In genomic region chr16:11966173-11966572, GRCh38 we compare ENCODE assay signal across 19 cellular contexts. TPM values are rescaled to one million over a fixed set of nuclear protein-coding genes. Genes with fewer than 3 reads are reported as not detected.
A peak's percentile ranks its signal among the peaks of the same experiment; 100 is the strongest.
DNase-seq lines count a peak whose midpoint lies in the region; ATAC-seq and TF ChIP-seq lines count a peak whose summit lies in the region.
"Had no signal": no experiment of that assay in that cellular context is flagged by ENCODE, and none has a peak within 500 bp of the region (broad histone marks: within the 10 kb centered on the region; RNA-seq: fewer than 3 reads in every experiment).

No MANE protein-coding gene starts in this region.

- ATAC-seq in HG03378 (IDR thresholded peaks at IDR 0.05; ENCODE audit: unreplicated experiment) = peak; percentile 37
- peak; percentile 73 for ATAC-seq in activated B cell treated with CpG ODN at 0.5 μM for 24 hours (ENCODE audit: low read depth)
- ATAC-seq in stimulated activated effector memory CD8-positive, alpha-beta T cell treated with anti-CD3 and anti-CD28 coated beads, Interleukin-12 subunit alpha, Interleukin-12 subunit beta, amount 100 ng/mL, for 72 hours = no peak
- ATAC-seq: T-helper 17 cell had no signal

- no peak overlapping the region for H2BK5ac ChIP-seq in mesenchymal stem cell (ENCODE audit: low read depth, low read length, poor library complexity, severe bottlenecking)

- H3K4me3 ChIP-seq in GM12865 (ENCODE audit: low read depth, low read length) (peak overlapping the region; percentile 91), mesenchymal stem cell (ENCODE audit: insufficient read depth in 1 of 2, low read depth in 1 of 2, low read length in 2 of 2) (no peak overlapping the region)
- H3K4me3 ChIP-seq: esophagus muscularis mucosa, HAP-1, left lung had no signal

- 90% methylated on average over 4 of the region's 7 CpGs for WGBS in mesenchymal stem cell

- H3K36me3 ChIP-seq in mesenchymal stem cell (ENCODE audit: control insufficient read depth in 1 of 2, insufficient read depth in 2 of 2, low read depth in 1 of 2, low read length in 2 of 2) = no peaks in the 10 kb centered on the region
- H3K36me3 ChIP-seq: esophagus muscularis mucosa, HAP-1, left lung had no signal

- no peak overlapping the region for H3K4ac ChIP-seq in mesenchymal stem cell (ENCODE audit: low read depth in 1 of 2, low read length in 2 of 2)

- no peak for TF ChIP-seq CTCF in GM12865 (IDR thresholded peaks at IDR 0.05; ENCODE audit: insufficient read depth, low read depth, low read length, missing control alignments)
- no peak for TF ChIP-seq CTCF in activated B cell treated with CpG ODN at 0.5 μM for 24 hours (IDR thresholded peaks at IDR 0.05)

- H3K9ac ChIP-seq in mesenchymal stem cell (ENCODE audit: low read length) = no peak overlapping the region

- peaks cover 10% of the 10 kb centered on the region for H3K36me3 Mint-ChIP-seq in activated B cell treated with CpG ODN at 0.5 μM for 24 hours (ENCODE audit: low read depth)
- no peaks in the 10 kb centered on the region for H3K36me3 Mint-ChIP-seq in stimulated activated effector memory CD8-positive, alpha-beta T cell treated with anti-CD3 and anti-CD28 coated beads, Interleukin-12 subunit alpha, Interleukin-12 subunit beta, amount 100 ng/mL, for 72 hours

- H3K4me3 Mint-ChIP-seq in activated B cell treated with CpG ODN at 0.5 μM for 24 hours = peak overlapping the region; percentile 80
- H3K4me3 Mint-ChIP-seq in stimulated activated effector memory CD8-positive, alpha-beta T cell treated with anti-CD3 and anti-CD28 coated beads, Interleukin-12 subunit alpha, Interleukin-12 subunit beta, amount 100 ng/mL, for 72 hours = no peak overlapping the region
- H3K4me3 Mint-ChIP-seq: neural crest cell, T-helper 17 cell had no signal

- H2AK5ac ChIP-seq in mesenchymal stem cell (ENCODE audit: low read length, severe bottlenecking) = no peak overlapping the region

- peak; percentile 35 for TF ChIP-seq POLR2A in GM18951 (IDR thresholded peaks at IDR 0.05; ENCODE audit: extremely low read depth, insufficient read depth, insufficient read length)

- in situ Hi-C loops in GM18951 (cut with MboI; ENCODE audit: low sequenced_read_pairs, unreplicated experiment) = no loop called here

- H2AFZ ChIP-seq in mesenchymal stem cell (ENCODE audit: low read depth, low read length) = no peak overlapping the region

- DNase-seq in GM12865 (ENCODE audit: low read depth) (peak; percentile 77), activated B cell treated with CpG ODN at 0.5 μM for 24 hours (no peak), mesenchymal stem cell (no peak), DMS79 treated with DMSO at 0.1 percent for 48 hours (lab: John Stamatoyannopoulos, UW) (no peak)
- DNase-seq in stimulated activated effector memory CD8-positive, alpha-beta T cell treated with anti-CD3 and anti-CD28 coated beads, Interleukin-12 subunit alpha, Interleukin-12 subunit beta, amount 100 ng/mL, for 72 hours (ENCODE audit: low spot score in 2 of 2) = no peak
- DNase-seq in central memory CD4-positive, alpha-beta T cell = no peak
- DNase-seq: activated CD4-positive, alpha-beta T cell treated with anti-CD3 and anti-CD28 coated beads, Interleukin-2, amount 50 U/mL, for 4 hours; aorta; C1 segment of cervical spinal cord; hypothalamus; left lung; NCI-H226; T-helper 17 cell had no signal

- no peaks in the 10 kb centered on the region for H3K79me1 ChIP-seq in mesenchymal stem cell (replicated peaks; ENCODE audit: low read length, poor library complexity, severe bottlenecking)

- H3K27me3 Mint-ChIP-seq in activated B cell treated with CpG ODN at 0.5 μM for 24 hours = no peaks in the 10 kb centered on the region
- H3K27me3 Mint-ChIP-seq: T-helper 17 cell had no signal

- H4K8ac ChIP-seq in mesenchymal stem cell (ENCODE audit: low read length) = no peak overlapping the region

- no peaks in the 10 kb centered on the region for H3K4me1 ChIP-seq in mesenchymal stem cell (ENCODE audit: control insufficient read depth, insufficient read depth, low read depth, low read length)
- H3K4me1 ChIP-seq: HAP-1, left lung had no signal

- H2BK120ac ChIP-seq in mesenchymal stem cell (ENCODE audit: low read depth, low read length) = no peak overlapping the region

- H2BK15ac ChIP-seq in mesenchymal stem cell (ENCODE audit: low read depth, poor library complexity, severe bottlenecking) = no peak overlapping the region

- H3K4me2 ChIP-seq in mesenchymal stem cell (ENCODE audit: low read length, poor library complexity, severe bottlenecking) = no peak overlapping the region

- POLR2A ChIA-PET in activated B cell treated with CpG ODN at 0.5 μM for 24 hours (lab: Charles Lee) = interaction anchor here (0.6 to 4.4 kb wide), 7 partner anchors 13 to 277 kb away, joined by 3 to 97 read pairs (median 3); partner anchors contain the start of genes GSPT1 and SNX29

- peaks cover 0 to 5% of the 10 kb centered on the region in 2 experiments for H3K27me3 ChIP-seq in mesenchymal stem cell (ENCODE audit: control insufficient read depth in 1 of 2, insufficient read depth in 1 of 2, low read length in 2 of 2)
- H3K27me3 ChIP-seq: left lung had no signal

- H3K4me1 Mint-ChIP-seq in activated B cell treated with CpG ODN at 0.5 μM for 24 hours = peaks cover 72% of the 10 kb centered on the region
- no peaks in the 10 kb centered on the region for H3K4me1 Mint-ChIP-seq in stimulated activated effector memory CD8-positive, alpha-beta T cell treated with anti-CD3 and anti-CD28 coated beads, Interleukin-12 subunit alpha, Interleukin-12 subunit beta, amount 100 ng/mL, for 72 hours
- H3K4me1 Mint-ChIP-seq: neural crest cell had no signal

- H3K27ac ChIP-seq in mesenchymal stem cell (ENCODE audit: low read length, poor library complexity, severe bottlenecking) = no peak overlapping the region
- H3K27ac ChIP-seq: esophagus muscularis mucosa, left lung had no signal

- H3K14ac ChIP-seq in mesenchymal stem cell (ENCODE audit: low read length in 2 of 2) = no peak overlapping the region

- no peaks in the 10 kb centered on the region for H3K9me3 ChIP-seq in mesenchymal stem cell (ENCODE audit: control insufficient read depth, low read length)
- H3K9me3 ChIP-seq: esophagus muscularis mucosa, HAP-1, left lung had no signal

- no peak overlapping the region for H3K18ac ChIP-seq in mesenchymal stem cell (ENCODE audit: low read depth in 1 of 2, low read length in 2 of 2)

- peak overlapping the region; percentile 90 for H3K27ac Mint-ChIP-seq in activated B cell treated with CpG ODN at 0.5 μM for 24 hours
- H3K27ac Mint-ChIP-seq in stimulated activated effector memory CD8-positive, alpha-beta T cell treated with anti-CD3 and anti-CD28 coated beads, Interleukin-12 subunit alpha, Interleukin-12 subunit beta, amount 100 ng/mL, for 72 hours = no peak overlapping the region
- H3K27ac Mint-ChIP-seq: T-helper 17 cell had no signal

- CTCF ChIA-PET in activated B cell treated with CpG ODN at 0.5 μM for 24 hours (lab: Charles Lee) = interaction anchor here (1.7 to 3.3 kb wide), 2 partner anchors 10 to 102 kb away, joined by 4 to 13 read pairs; partner anchors contain the start of gene SNX29

- no peaks in the 10 kb centered on the region for H3K9me3 Mint-ChIP-seq in activated B cell treated with CpG ODN at 0.5 μM for 24 hours
- H3K9me3 Mint-ChIP-seq in stimulated activated effector memory CD8-positive, alpha-beta T cell treated with anti-CD3 and anti-CD28 coated beads, Interleukin-12 subunit alpha, Interleukin-12 subunit beta, amount 100 ng/mL, for 72 hours = no peaks in the 10 kb centered on the region
- H3K9me3 Mint-ChIP-seq: neural crest cell had no signal

- H2BK12ac ChIP-seq in mesenchymal stem cell (ENCODE audit: low read length in 2 of 2) = no peak overlapping the region

- no peak overlapping the region for H4K91ac ChIP-seq in mesenchymal stem cell (ENCODE audit: low read length)

- no peak overlapping the region for H3K23ac ChIP-seq in mesenchymal stem cell (ENCODE audit: low read length in 2 of 2)

- intact Hi-C loops in activated B cell treated with CpG ODN at 0.5 μM for 24 hours (cut with micrococcal nuclease) = loop anchor here (1.0 to 5.0 kb wide), 2 partner anchors 10 to 101 kb away; partner anchors contain the start of gene SNX29

RNA-seq across cellular contexts. Expression of gene TNFRSF17, which starts 1.2 kb away (rescaled TPM):
- 6.9 and 8.0 TPM in 2 replicates for total RNA-seq in activated B cell treated with CpG ODN at 0.5 μM for 24 hours
- polyA plus RNA-seq in mesenchymal stem cell (2013, experiment 1 of 2) = 0.07 TPM
- not detected for polyA plus RNA-seq in mesenchymal stem cell (2013, experiment 2 of 2)
- total RNA-seq: aorta, Daoy, esophagus muscularis mucosa, neural crest cell had no signal
- polyA plus RNA-seq: aorta had no signal

RNA-seq across cellular contexts. Expression of gene SNX29, which starts 10.4 kb away (rescaled TPM):
- total RNA-seq in activated B cell treated with CpG ODN at 0.5 μM for 24 hours = 173 and 195 TPM in 2 replicates
- polyA plus RNA-seq in mesenchymal stem cell (2013, experiment 1 of 2) = 5.0 TPM
- polyA plus RNA-seq in mesenchymal stem cell (2013, experiment 2 of 2) = 4.9 TPM

RNA-seq across cellular contexts. Expression of gene NPIPB2, which starts 24.3 kb away (rescaled TPM):
- total RNA-seq in activated B cell treated with CpG ODN at 0.5 μM for 24 hours = 13.8 and 18.7 TPM in 2 replicates
- 0.47 TPM for polyA plus RNA-seq in mesenchymal stem cell (2013, experiment 1 of 2)
- polyA plus RNA-seq in mesenchymal stem cell (2013, experiment 2 of 2) = 1.4 TPM
- total RNA-seq: Daoy had no signal

RNA-seq across cellular contexts. Expression of gene GSPT1, which starts 50.4 kb away (rescaled TPM):
- total RNA-seq in activated B cell treated with CpG ODN at 0.5 μM for 24 hours = 99.9 and 101 TPM in 2 replicates
- 94.6 TPM for polyA plus RNA-seq in mesenchymal stem cell (2013, experiment 1 of 2)
- polyA plus RNA-seq in mesenchymal stem cell (2013, experiment 2 of 2) = 92.6 TPM
